Comparison of ENCODE assay signal across 18 cellular contexts in genomic region chr5:150346592-150346991, GRCh38. TPM values are rescaled to one million over a fixed set of nuclear protein-coding genes. Genes with fewer than 3 reads are reported as not detected.
DNase-seq lines count a peak whose midpoint lies in the region; ATAC-seq, FAIRE-seq and TF ChIP-seq lines count a peak whose summit lies in the region.
"Had no signal": no experiment of that assay in that cellular context is flagged by ENCODE, and none has a peak within 500 bp of the region (broad histone marks: within the 10 kb centered on the region; RNA-seq: fewer than 3 reads in every experiment).

No MANE protein-coding gene starts in this region.

- 0 out of 22 replicates have a peak, but pooled peaks cover 0 to 6% (median 0%) of the 10 kb centered on the region in 11 experiments for H4K20me1 ChIP-seq in BLaER1 treated with 17β-estradiol and CSF1 and Interleukin-3, amounts not matched to agents 10 nM and 100 nM
- H4K20me1 ChIP-seq in K562 (replicated peaks; ENCODE audit: control insufficient read depth, insufficient read depth, low read length), result 0 out of 2 replicates have a peak, but pooled peaks cover 5% of the 10 kb centered on the region

- H3K4me3 ChIP-seq in BLaER1 treated with 17β-estradiol and CSF1 and Interleukin-3, amounts not matched to agents 10 nM and 100 nM, result no peak overlapping the region
- H3K4me3 ChIP-seq in K562, result no peak overlapping the region
- H3K4me3 ChIP-seq: GM12878, GM23248, HAP-1 had no signal

- peak overlapping the region in 4 of 11 experiments; percentile 2 to 29 (median 15); a peak in 7 of 22 replicates for H3K27ac ChIP-seq in BLaER1 treated with 17β-estradiol and CSF1 and Interleukin-3, amounts not matched to agents 10 nM and 100 nM
- no peak overlapping the region for H3K27ac ChIP-seq in K562 (ENCODE audit: extremely low read depth, low read depth, low read length)
- H3K27ac ChIP-seq: GM23248 had no signal

- BruUV-seq in K562 (replicated peaks; lab: Mats Ljungman, UMichigan), result no TSS peak

- peak overlapping the region; percentile 72 for H3K27ac Mint-ChIP-seq in nephron progenitor cell
- H3K27ac Mint-ChIP-seq in activated naive CD4-positive, alpha-beta T cell treated with anti-CD3 and anti-CD28 coated beads, Interleukin-2, amount 10 ng/mL, durations not matched to agents 7 days and 5 days, result no peak overlapping the region
- H3K27ac Mint-ChIP-seq: CD8-positive, alpha-beta memory T cell had no signal

- TF ChIP-seq POLR2A in K562 (conservative IDR thresholded peaks at IDR 0.05), result no peak

- no peak for TF ChIP-seq EP300 in K562 (IDR thresholded peaks at IDR 0.05; ENCODE audit: low read length)

- no peak for TF ChIP-seq RAD21 in K562 (CRISPR knock-in tag; conservative IDR thresholded peaks at IDR 0.05 in 1 of 2, IDR thresholded peaks at IDR 0.05 in 1 of 2)

- peaks cover 31 to 67% (median 51%) of the 10 kb centered on the region in 10 experiments for H3K4me1 ChIP-seq in BLaER1 treated with 17β-estradiol and CSF1 and Interleukin-3, amounts not matched to agents 10 nM and 100 nM
- no peaks in the 10 kb centered on the region; a peak in 1 of 5 replicates for H3K4me1 ChIP-seq in K562 (replicated peaks in 1 of 2; ENCODE audit: control insufficient read depth in 2 of 2, insufficient read depth in 2 of 2, low read length in 2 of 2)

- H2AFZ ChIP-seq in K562 (ENCODE audit: low read depth, low read length), result 0 out of 2 replicates have a peak overlapping the region, but pooled peaks have one; percentile 23
- H2AFZ ChIP-seq: GM23248 had no signal

- H3K27me3 ChIP-seq in BLaER1 treated with 17β-estradiol and CSF1 and Interleukin-3, amounts not matched to agents 10 nM and 100 nM, result no peaks in the 10 kb centered on the region
- H3K27me3 ChIP-seq in K562 (ENCODE audit: control insufficient read depth in 2 of 2, insufficient read depth in 2 of 2, low read length in 2 of 2), result peaks cover 11 to 20% of the 10 kb centered on the region in 2 experiments; a peak in 4 of 5 replicates

- no peak overlapping the region for H3K4me3 Mint-ChIP-seq in nephron progenitor cell
- H3K4me3 Mint-ChIP-seq in activated naive CD4-positive, alpha-beta T cell treated with anti-CD3 and anti-CD28 coated beads, Interleukin-2, amount 10 ng/mL, durations not matched to agents 7 days and 5 days, result no peak overlapping the region
- H3K4me3 Mint-ChIP-seq: CD8-positive, alpha-beta memory T cell had no signal

- in situ Hi-C loops in K562 (cut with MboI), result loop anchor here (5.0 kb wide), 1 partner anchor 74 kb away; no protein-coding TSS in a partner anchor

- POLR2A ChIA-PET in K562 (lab: Yijun Ruan, JAX), result interaction anchor here (1.0 kb wide), 1 partner anchor 18 kb away, joined by 3 read pairs; no protein-coding TSS in a partner anchor

- no peaks in the 10 kb centered on the region for H3K9me3 Mint-ChIP-seq in nephron progenitor cell
- H3K9me3 Mint-ChIP-seq in activated naive CD4-positive, alpha-beta T cell treated with anti-CD3 and anti-CD28 coated beads, Interleukin-2, amount 10 ng/mL, durations not matched to agents 7 days and 5 days, result no peaks in the 10 kb centered on the region
- H3K9me3 Mint-ChIP-seq: CD8-positive, alpha-beta memory T cell had no signal

- FAIRE-seq in K562 (lab: Jason Lieb, UNC), result no peak
- no peak for FAIRE-seq in urothelium cell line (lab: Jason Lieb, UNC)
- FAIRE-seq: A204.1, GM12878 had no signal

- no peak for TF ChIP-seq CTCF in K562 (IDR thresholded peaks at IDR 0.05 in 2 of 3, conservative IDR thresholded peaks at IDR 0.05 in 1 of 3; ENCODE audit: insufficient read depth in 2 of 3, low read depth in 1 of 3, low read length in 3 of 3)
- no peak for TF ChIP-seq CTCF in nephron progenitor cell (IDR thresholded peaks at IDR 0.05)

- DNase-seq in K562 (ENCODE audit: extremely low read depth in 1 of 4, low spot score in 3 of 4) (no peak), nephron progenitor cell (no peak), urothelium cell line (ENCODE audit: low spot score) (no peak), NCI-H82 (lab: John Stamatoyannopoulos, UW) (no peak)
- DNase-seq in activated naive CD4-positive, alpha-beta T cell treated with anti-CD3 and anti-CD28 coated beads, Interleukin-2, amount 10 ng/mL, durations not matched to agents 7 days and 5 days, result no peak
- DNase-seq: ACHN; AML-193; CD8-positive, alpha-beta memory T cell; COR-L47; DMS 273 treated with DMSO at 0.1 percent for 48 hours; DND-41; EL had no signal

- H3K36me3 Mint-ChIP-seq in nephron progenitor cell (ENCODE audit: low read depth), result no peaks in the 10 kb centered on the region
- H3K36me3 Mint-ChIP-seq in activated naive CD4-positive, alpha-beta T cell treated with anti-CD3 and anti-CD28 coated beads, Interleukin-2, amount 10 ng/mL, durations not matched to agents 7 days and 5 days, result no peaks in the 10 kb centered on the region
- H3K36me3 Mint-ChIP-seq: CD8-positive, alpha-beta memory T cell had no signal

- H3K9me3 ChIP-seq in BLaER1 treated with 17β-estradiol and CSF1 and Interleukin-3, amounts not matched to agents 10 nM and 100 nM (replicated peaks in 1 of 11), result no peaks in the 10 kb centered on the region
- H3K9me3 ChIP-seq in K562 (replicated peaks; ENCODE audit: control insufficient read depth, insufficient read depth, low read depth, low read length), result no peaks in the 10 kb centered on the region
- H3K9me3 ChIP-seq: HAP-1 had no signal

- peaks cover 6% of the 10 kb centered on the region for H3K27me3 Mint-ChIP-seq in nephron progenitor cell (ENCODE audit: low read depth, poor library complexity)
- H3K27me3 Mint-ChIP-seq in activated naive CD4-positive, alpha-beta T cell treated with anti-CD3 and anti-CD28 coated beads, Interleukin-2, amount 10 ng/mL, durations not matched to agents 7 days and 5 days, result peaks cover 7% of the 10 kb centered on the region

- H3K9ac ChIP-seq in BLaER1 treated with 17β-estradiol and CSF1 and Interleukin-3, amounts not matched to agents 10 nM and 100 nM, result peak overlapping the region in 1 of 11 experiments; percentile 32; a peak in 2 of 22 replicates
- H3K9ac ChIP-seq in K562 (ENCODE audit: insufficient read depth in 1 of 2, low read depth in 2 of 2, low read length in 2 of 2), result no peak overlapping the region
- H3K9ac ChIP-seq: GM23248 had no signal

- no peak for ATAC-seq in K562
- ATAC-seq: GM12878 had no signal

- intact Hi-C loops in K562 (cut with micrococcal nuclease), result no loop called here

- CTCF ChIA-PET in K562 (lab: Yijun Ruan, JAX; ENCODE audit: low intra/inter-chr PET ratio), result no interaction called here
- CTCF ChIA-PET in activated naive CD4-positive, alpha-beta T cell treated with anti-CD3 and anti-CD28 coated beads, Interleukin-2, amount 10 ng/mL, durations not matched to agents 7 days and 5 days (lab: Charles Lee), result no interaction called here

- no peaks in the 10 kb centered on the region for H3K79me2 ChIP-seq in K562 (ENCODE audit: control insufficient read depth, insufficient read depth, low read length)

- H3K4me2 ChIP-seq in BLaER1 treated with 17β-estradiol and CSF1 and Interleukin-3, amounts not matched to agents 10 nM and 100 nM, result peak overlapping the region; percentile 50 to 77 (median 64)
- H3K4me2 ChIP-seq in K562 (ENCODE audit: insufficient read depth, low read length), result no peak overlapping the region

- no peaks in the 10 kb centered on the region for H3K9me1 ChIP-seq in K562 (ENCODE audit: control insufficient read depth, insufficient read depth, low read length)

- H3K36me3 ChIP-seq in BLaER1 treated with 17β-estradiol and CSF1 and Interleukin-3, amounts not matched to agents 10 nM and 100 nM, result no peaks in the 10 kb centered on the region
- no peaks in the 10 kb centered on the region for H3K36me3 ChIP-seq in K562 (ENCODE audit: control insufficient read depth, insufficient read depth, low read length)
- H3K36me3 ChIP-seq: HAP-1 had no signal

- WGBS in K562 (ENCODE audit: insufficient coverage, low coverage, missing lambda C conversion rate), result 16% methylated on average over 6 of the region's 6 CpGs

- H3K4me1 Mint-ChIP-seq in nephron progenitor cell, result peaks cover 51% of the 10 kb centered on the region
- peaks cover 24% of the 10 kb centered on the region for H3K4me1 Mint-ChIP-seq in activated naive CD4-positive, alpha-beta T cell treated with anti-CD3 and anti-CD28 coated beads, Interleukin-2, amount 10 ng/mL, durations not matched to agents 7 days and 5 days

RNA-seq across cellular contexts. Expression of gene TCOF1, which starts 10.9 kb away (rescaled TPM):
- 85.2 and 176 TPM in 2 replicates for total RNA-seq in K562 (2011; cell fraction: chromatin; rRNA removed; ENCODE audit: low replicate concordance)
- 76.1 and 89.9 TPM in 2 replicates for total RNA-seq in K562 (2011; cell fraction: nucleolus; rRNA removed)
- total RNA-seq in K562 (2011; cell fraction: nucleoplasm; rRNA removed), result 70.8 and 76.0 TPM in 2 replicates
- total RNA-seq in K562 (2014; rRNA removed) (75.9 and 93.5 TPM in 2 replicates), K562 (2014; rRNA removed; fragmentation: Illumina TruSeq; extraction: Trizol) (49.7 and 61.8 TPM in 2 replicates), K562 (2015; rRNA removed; fragmentation: Illumina TruSeq; extraction: Trizol) (61.7 and 65.3 TPM in 2 replicates), K562 (2021) (122 and 134 TPM in 2 replicates)
- polyA plus RNA-seq in K562 (2011; rRNA removed) (20.7 and 23.9 TPM in 2 replicates), K562 (2014; fragmentation: Illumina TruSeq; extraction: Trizol) (98.6 and 113 TPM in 2 replicates), K562 (2014; fragmentation: Nextera tagmentation; extraction: Ambion mirVana) (10 to 100 TPM in 1 of 2 experiments, 1 to 10 TPM in 1; 9.8 to 17.3 TPM), K562 (2014; rRNA removed) (53.9 and 64.1 TPM in 2 replicates)
- 20.8 and 26.5 TPM in 2 replicates for polyA plus RNA-seq in K562 (2011; cell fraction: cytosol; rRNA removed)
- polyA plus RNA-seq in K562 (2011; cell fraction: nucleus; rRNA removed), result 58.2 and 91.5 TPM in 2 replicates
- 49.5 and 79.5 TPM in 2 replicates for polyA plus RNA-seq in K562 (2012)
- 20.0 and 23.5 TPM in 2 replicates for polyA minus RNA-seq in K562 (2011; rRNA and poly(A)+ RNA removed)
- polyA minus RNA-seq in K562 (2011; cell fraction: cytosol; rRNA and poly(A)+ RNA removed), result 44.1 and 48.4 TPM in 2 replicates
- 32.2 and 34.8 TPM in 2 replicates for polyA minus RNA-seq in K562 (2011; cell fraction: nucleus; rRNA and poly(A)+ RNA removed)

RNA-seq across cellular contexts. Expression of gene ARSI, which starts 43.9 kb away (rescaled TPM):
- total RNA-seq in K562 (2011; cell fraction: chromatin; rRNA removed; ENCODE audit: low replicate concordance), result not detected in 2 replicates
- total RNA-seq in K562 (2011; cell fraction: nucleolus; rRNA removed), result 0.26 TPM in 1 of 2 replicates, not detected in the other
- total RNA-seq in K562 (2011; cell fraction: nucleoplasm; rRNA removed), result not detected in 2 replicates
- total RNA-seq in K562 (2014; rRNA removed) (0.12 TPM in 1 of 2 replicates, not detected in the other), K562 (2014; rRNA removed; fragmentation: Illumina TruSeq; extraction: Trizol) (not detected in 2 replicates), K562 (2015; rRNA removed; fragmentation: Illumina TruSeq; extraction: Trizol) (not detected in 2 replicates), K562 (2021) (0.04 TPM in 2 replicates)
- polyA plus RNA-seq in K562 (2011; rRNA removed) (0.07 TPM in 1 of 2 replicates, not detected in the other), K562 (2014; fragmentation: Illumina TruSeq; extraction: Trizol) (not detected in 2 replicates), K562 (2014; fragmentation: Nextera tagmentation; extraction: Ambion mirVana) (not detected), K562 (2014; rRNA removed) (not detected in 2 replicates)
- 0.16 TPM in 1 of 2 replicates, not detected in the other for polyA plus RNA-seq in K562 (2011; cell fraction: cytosol; rRNA removed)
- not detected in 2 replicates for polyA plus RNA-seq in K562 (2011; cell fraction: nucleus; rRNA removed)
- polyA plus RNA-seq in K562 (2012), result 0.08 TPM in 1 of 2 replicates, not detected in the other
- not detected in 2 replicates for polyA minus RNA-seq in K562 (2011; rRNA and poly(A)+ RNA removed)
- polyA minus RNA-seq in K562 (2011; cell fraction: cytosol; rRNA and poly(A)+ RNA removed), result not detected in 2 replicates
- not detected in 2 replicates for polyA minus RNA-seq in K562 (2011; cell fraction: nucleus; rRNA and poly(A)+ RNA removed)
- total RNA-seq: CD8-positive, alpha-beta memory T cell; GM12878; H4 had no signal
- polyA plus RNA-seq: CD8-positive, alpha-beta memory T cell; GM12878 had no signal

RNA-seq across cellular contexts. Expression of gene CAMK2A, which starts 57.0 kb away (rescaled TPM):
- 0.19 TPM in 1 of 2 replicates, not detected in the other for total RNA-seq in K562 (2011; cell fraction: chromatin; rRNA removed; ENCODE audit: low replicate concordance)
- total RNA-seq in K562 (2011; cell fraction: nucleolus; rRNA removed), result 0.17 TPM in 1 of 2 replicates, not detected in the other
- 0.07 TPM in 1 of 2 replicates, not detected in the other for total RNA-seq in K562 (2011; cell fraction: nucleoplasm; rRNA removed)
- total RNA-seq in K562 (2014; rRNA removed) (0.18 TPM in 1 of 2 replicates, not detected in the other), K562 (2014; rRNA removed; fragmentation: Illumina TruSeq; extraction: Trizol) (not detected in 2 replicates), K562 (2015; rRNA removed; fragmentation: Illumina TruSeq; extraction: Trizol) (0.04 TPM in 2 replicates), K562 (2021) (0.13 TPM in 1 of 2 replicates, not detected in the other)
- polyA plus RNA-seq in K562 (2011; rRNA removed) (not detected in 2 replicates), K562 (2014; fragmentation: Illumina TruSeq; extraction: Trizol) (0.10 TPM in 1 of 2 replicates, not detected in the other), K562 (2014; fragmentation: Nextera tagmentation; extraction: Ambion mirVana) (not detected), K562 (2014; rRNA removed) (0.01 and 0.28 TPM in 2 replicates)
- polyA plus RNA-seq in K562 (2011; cell fraction: cytosol; rRNA removed), result not detected in 2 replicates
- 0.11 TPM in 2 replicates for polyA plus RNA-seq in K562 (2011; cell fraction: nucleus; rRNA removed)
- polyA plus RNA-seq in K562 (2012), result 0.05 and 0.24 TPM in 2 replicates
- polyA minus RNA-seq in K562 (2011; rRNA and poly(A)+ RNA removed), result not detected in 2 replicates
- not detected in 2 replicates for polyA minus RNA-seq in K562 (2011; cell fraction: cytosol; rRNA and poly(A)+ RNA removed)
- 0.22 TPM in 1 of 2 replicates, not detected in the other for polyA minus RNA-seq in K562 (2011; cell fraction: nucleus; rRNA and poly(A)+ RNA removed)
- total RNA-seq: CD8-positive, alpha-beta memory T cell had no signal
- polyA plus RNA-seq: CD8-positive, alpha-beta memory T cell; GM12878; GM23248 had no signal
